Comparison of ENCODE assay signal across 5 cellular contexts in genomic region chr2:24280645-24281044, GRCh38.
"Had no signal": no experiment of that assay in that cellular context is flagged by ENCODE, and none has a peak within 500 bp of the region (broad histone marks: within the 10 kb centered on the region; RNA-seq: fewer than 3 reads in every experiment).

No MANE protein-coding gene starts in this region.

- H3K36me3 Mint-ChIP-seq: IgD-negative memory B cell had no signal

- H3K27me3 Mint-ChIP-seq: IgD-negative memory B cell had no signal

- H3K27ac Mint-ChIP-seq: IgD-negative memory B cell had no signal

- H3K4me2 ChIP-seq: KMS-11 had no signal

- H3K4me3 Mint-ChIP-seq: IgD-negative memory B cell had no signal

- H3K27ac ChIP-seq: HL-60, KMS-11 had no signal

- H3K9ac ChIP-seq: KMS-11 had no signal

- DNase-seq: Karpas-422, KBM-7 had no signal

- H3K9me3 Mint-ChIP-seq: IgD-negative memory B cell had no signal
